In the genomic region with DNA sequence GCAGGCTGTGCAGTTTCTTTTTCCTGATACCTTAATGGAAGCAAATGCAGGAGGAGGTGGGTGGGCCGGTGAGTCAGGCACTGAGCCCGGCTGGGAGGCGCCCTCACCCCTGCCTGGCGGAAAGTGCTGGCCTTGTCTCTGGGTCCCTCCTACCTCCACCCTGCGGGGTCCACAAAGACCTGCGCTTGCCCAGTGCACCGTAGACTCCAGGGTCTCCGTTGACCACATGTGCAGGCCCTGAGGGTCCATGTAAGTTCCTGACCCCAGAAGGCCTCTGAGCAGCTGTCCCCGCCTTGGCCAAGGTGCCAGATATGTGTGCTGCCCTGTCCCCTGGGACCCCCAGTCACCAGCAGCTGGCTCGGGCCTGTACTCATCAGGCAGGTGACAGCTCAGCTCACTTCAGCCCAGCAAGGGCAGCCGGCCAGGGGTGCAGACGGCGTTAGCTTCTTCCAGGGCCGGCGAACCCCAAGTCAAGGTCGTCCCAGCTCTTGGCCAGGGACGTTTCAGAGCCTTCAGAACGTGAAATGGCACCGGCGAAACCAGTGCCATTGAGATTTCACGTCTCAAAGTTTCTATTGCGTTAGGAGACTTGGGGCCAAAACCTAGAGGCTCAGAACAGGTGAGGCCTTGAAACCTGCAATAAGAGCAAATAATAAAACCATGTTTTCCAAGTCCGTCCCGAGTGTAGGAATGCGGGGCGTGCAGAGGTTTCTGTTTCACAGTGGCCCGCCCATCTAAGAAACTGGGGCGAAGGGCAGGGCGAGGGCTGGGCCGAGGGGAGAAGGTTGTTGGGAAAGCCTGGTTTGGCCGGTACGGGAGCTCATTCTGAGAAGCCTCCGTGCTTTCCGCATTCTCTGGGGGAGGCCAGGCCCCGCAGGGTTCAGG, we compare ENCODE assay signal across 13 cellular contexts. TPM values are rescaled to one million over a fixed set of nuclear protein-coding genes. Genes with fewer than 3 reads are reported as not detected.
DNase-seq lines count a peak whose midpoint lies in the region; ATAC-seq lines count a peak whose summit lies in the region.
"Had no signal": no experiment of that assay in that cellular context is flagged by ENCODE, and none has a peak within 500 bp of the region (broad histone marks: within the 10 kb centered on the region; RNA-seq: fewer than 3 reads in every experiment).

No MANE protein-coding gene starts in this region.

- no peaks in the 10 kb centered on the region for H4K20me1 ChIP-seq in Karpas-422 (ENCODE audit: insufficient read depth, low read depth, low read length)

- no peaks in the 10 kb centered on the region for H3K9me3 ChIP-seq in duodenal mucosa (ENCODE audit: control insufficient read depth in 1 of 2, low read length in 2 of 2)
- no peaks in the 10 kb centered on the region for H3K9me3 ChIP-seq in Karpas-422 (ENCODE audit: low read length)

- DNase-seq in HT-29 (ENCODE audit: low spot score) (peak; percentile 96), left lobe of liver (ENCODE audit: low spot score) (no peak), NCI-H82 (lab: John Stamatoyannopoulos, UW) (no peak), Karpas-422 (no peak), T-helper 1 cell (no peak)
- no peak for DNase-seq in stimulated activated CD4-positive, alpha-beta T cell treated with anti-CD3 and anti-CD28 coated beads, Interleukin-2, amount 100 ng/mL, for 48 hours
- DNase-seq: activated CD4-positive, alpha-beta T cell treated with anti-CD3 and anti-CD28 coated beads, Interleukin-2, amount 50 U/mL, for 4 hours; activated gamma-delta T cell treated with Interleukin-2 at 50 U/mL for 16 hours; central memory CD4-positive, alpha-beta T cell; NCI-H146; NCI-H748 treated with DMSO at 0.1 percent for 48 hours had no signal

- peaks cover 30 to 54% of the 10 kb centered on the region in 2 donors for H3K4me1 ChIP-seq in duodenal mucosa (ENCODE audit: control insufficient read depth in 1 of 2, insufficient read depth in 2 of 2, low read length in 2 of 2)
- H3K4me1 ChIP-seq in Karpas-422 (ENCODE audit: low read length) = no peaks in the 10 kb centered on the region

- H3K79me2 ChIP-seq in Karpas-422 (ENCODE audit: low read length) = no peaks in the 10 kb centered on the region

- H3K9ac ChIP-seq in duodenal mucosa (ENCODE audit: low read depth in 1 of 2, low read length in 2 of 2) (peak overlapping the region; percentile 72 to 82), Karpas-422 (ENCODE audit: low read length) (no peak overlapping the region)

- H3K27me3 ChIP-seq in duodenal mucosa (ENCODE audit: control insufficient read depth in 1 of 2, insufficient read depth in 2 of 2, low read length in 2 of 2) (peaks cover 0 to under 1% of the 10 kb centered on the region in 2 donors), Karpas-422 (ENCODE audit: low read length) (no peaks in the 10 kb centered on the region)

- H2AFZ ChIP-seq in Karpas-422 (ENCODE audit: low read length) = no peak overlapping the region

- peak; percentile 9 for ATAC-seq in left lobe of liver

- H3K4me3 ChIP-seq in duodenal mucosa (ENCODE audit: low read depth in 1 of 2, low read length in 2 of 2) = peak overlapping the region; percentile 51 to 55
- H3K4me3 ChIP-seq in skin epidermis = peak overlapping the region in 2 of 7 experiments; percentile 1 to 30
- no peak overlapping the region for H3K4me3 ChIP-seq in Karpas-422 (ENCODE audit: low read length)

- H3K4me2 ChIP-seq in Karpas-422 (ENCODE audit: low read depth, low read length, poor library complexity, severe bottlenecking) = no peak overlapping the region

- H3K27ac ChIP-seq in duodenal mucosa (ENCODE audit: low read depth, low read length) (peak overlapping the region; percentile 96), skin epidermis (peak overlapping the region in 19 of 21 experiments; percentile 7 to 87 (median 63)), Karpas-422 (ENCODE audit: low read length) (no peak overlapping the region)

- no peaks in the 10 kb centered on the region for H3K9me2 ChIP-seq in Karpas-422 (replicated peaks; ENCODE audit: insufficient read depth, low read length)

- H3K36me3 ChIP-seq in duodenal mucosa (ENCODE audit: control insufficient read depth in 1 of 2, insufficient read depth in 2 of 2, low read length in 2 of 2) = peaks cover 29 to 50% of the 10 kb centered on the region in 2 donors
- H3K36me3 ChIP-seq in Karpas-422 (ENCODE audit: insufficient read depth, low read length) = no peaks in the 10 kb centered on the region

RNA-seq across cellular contexts. Expression of gene METRNL, which starts 12.1 kb away (rescaled TPM):
- 143 and 203 TPM in 2 replicates for total RNA-seq in HT-29 (2014; rRNA removed; shearing (Covaris generic))
- 4.7 TPM for total RNA-seq in left lobe of liver
- total RNA-seq in Karpas-422 (2014; rRNA removed; shearing (Covaris generic); ENCODE audit: low replicate concordance) = 1.3 and 2.4 TPM in 2 replicates

Comparison
In these comparisons a context has a peak if more than half of its experiments do, and no peak if none do; other contexts are left out.
1. RNA of gene METRNL, which starts 12.1 kb away (total RNA-seq): 143 to 203 TPM in HT-29; 4.7 TPM in left lobe of liver (single experiment) and 1.3 to 2.4 TPM in Karpas-422; every median in the first group is over 10 times any median in the second.